ENCODE assay signal across 8 cellular contexts in the genomic region with DNA sequence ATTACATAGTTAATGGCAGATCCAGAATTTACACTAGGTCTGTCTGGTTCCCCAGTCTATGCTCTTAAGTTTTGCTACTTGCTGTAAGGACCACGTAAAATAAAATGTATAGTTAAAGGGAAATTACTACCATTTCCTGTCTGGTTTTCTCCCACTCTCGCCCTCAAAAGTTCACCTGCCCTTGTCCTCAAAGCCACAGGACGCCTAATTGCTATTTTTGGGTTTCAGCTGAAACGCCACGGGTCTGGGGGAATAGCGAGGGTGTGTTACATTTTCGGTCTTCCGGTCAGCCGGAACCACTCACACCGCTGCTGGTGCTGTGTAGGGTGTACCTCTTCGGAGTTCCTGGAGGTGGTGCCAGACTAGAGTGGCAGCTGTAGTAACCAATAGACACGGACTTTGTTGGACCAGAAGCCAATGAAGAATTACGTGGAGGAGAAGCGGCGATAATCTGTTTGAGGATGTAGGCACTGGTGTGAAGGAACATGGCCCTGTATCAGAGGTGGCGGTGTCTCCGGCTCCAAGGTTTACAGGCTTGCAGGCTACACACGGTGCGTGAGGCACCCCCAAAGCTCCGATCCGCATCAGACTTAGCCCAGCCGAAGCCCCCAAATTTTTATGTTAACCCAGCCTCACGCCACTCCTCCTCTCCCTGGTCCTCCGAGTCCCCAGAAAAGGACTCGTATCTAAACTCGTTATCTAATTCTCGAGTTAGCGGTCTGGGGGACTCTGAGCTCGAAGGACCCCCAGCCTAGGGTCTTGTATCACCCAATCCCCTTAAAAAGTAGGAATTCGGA. TPM values are rescaled to one million over a fixed set of nuclear protein-coding genes. Genes with fewer than 3 reads are reported as not detected.
DNase-seq lines count a peak whose midpoint lies in the region; ATAC-seq and TF ChIP-seq lines count a peak whose summit lies in the region.

A gene with protein sequence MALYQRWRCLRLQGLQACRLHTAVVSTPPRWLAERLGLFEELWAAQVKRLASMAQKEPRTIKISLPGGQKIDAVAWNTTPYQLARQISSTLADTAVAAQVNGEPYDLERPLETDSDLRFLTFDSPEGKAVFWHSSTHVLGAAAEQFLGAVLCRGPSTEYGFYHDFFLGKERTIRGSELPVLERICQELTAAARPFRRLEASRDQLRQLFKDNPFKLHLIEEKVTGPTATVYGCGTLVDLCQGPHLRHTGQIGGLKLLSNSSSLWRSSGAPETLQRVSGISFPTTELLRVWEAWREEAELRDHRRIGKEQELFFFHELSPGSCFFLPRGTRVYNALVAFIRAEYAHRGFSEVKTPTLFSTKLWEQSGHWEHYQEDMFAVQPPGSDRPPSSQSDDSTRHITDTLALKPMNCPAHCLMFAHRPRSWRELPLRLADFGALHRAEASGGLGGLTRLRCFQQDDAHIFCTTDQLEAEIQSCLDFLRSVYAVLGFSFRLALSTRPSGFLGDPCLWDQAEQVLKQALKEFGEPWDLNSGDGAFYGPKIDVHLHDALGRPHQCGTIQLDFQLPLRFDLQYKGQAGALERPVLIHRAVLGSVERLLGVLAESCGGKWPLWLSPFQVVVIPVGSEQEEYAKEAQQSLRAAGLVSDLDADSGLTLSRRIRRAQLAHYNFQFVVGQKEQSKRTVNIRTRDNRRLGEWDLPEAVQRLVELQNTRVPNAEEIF (plus strand): TSS at position 454 of the 797 bp plus-strand sequence. CDS start 32 bp downstream, at position 486.

- H3K27ac Mint-ChIP-seq in T-helper 17 cell: peak within 1 kb of the TSS; percentile 99

- H3K4me3 Mint-ChIP-seq in T-helper 17 cell: peak within 1 kb of the TSS; percentile 96

- TF ChIP-seq POLR2A in uterus (IDR thresholded peaks at IDR 0.05): peak; percentile 50 to 68

- no peaks in the 10 kb centered on the region for H3K27me3 ChIP-seq in right cardiac atrium (ENCODE audit: control insufficient read depth, insufficient read depth)
- no peaks in the 10 kb centered on the region for H3K27me3 ChIP-seq in uterus

- no peaks in the 10 kb centered on the region for H3K36me3 ChIP-seq in uterus

- DNase-seq in NCI-H1694 treated with DMSO at 0.1 percent for 48 hours (lab: John Stamatoyannopoulos, UW): peak; percentile 99
- DNase-seq in T-helper 17 cell: peak; percentile 68 to 89 (median 82)
- DNase-seq in anterior cingulate cortex (lab: John Stamatoyannopoulos, UW): peak; percentile 30 to 97 (median 86)
- DNase-seq in right cardiac atrium: peak; percentile 92 to 95 (median 94)
- peak; percentile 94 for DNase-seq in pulmonary artery endothelial cell (ENCODE audit: low read depth, low spot score)
- DNase-seq in uterus: peak; percentile 94 to 98

- peak; percentile 7 to 67 (median 33) for TF ChIP-seq CTCF in uterus (IDR thresholded peaks at IDR 0.05)

- intact Hi-C loops in right cardiac atrium (cut with DNase I): no loop called here
- intact Hi-C loops in uterus (cut with DNase I; ENCODE audit: low total_unique reads): no loop called here

- H3K4me3 ChIP-seq in right cardiac atrium (ENCODE audit: low read length) (peak within 1 kb of the TSS; percentile 78), uterus (peak within 1 kb of the TSS; percentile 62 to 66)

- H3K4me1 ChIP-seq in right cardiac atrium (ENCODE audit: control insufficient read depth, insufficient read depth, low read length) (peaks cover 5% of the 10 kb centered on the region), uterus (no peaks in the 10 kb centered on the region)

- WGBS in right cardiac atrium: under 1% methylated on average over 30 of the region's 30 CpGs

- H3K27ac ChIP-seq in right cardiac atrium (ENCODE audit: low read length) (peak within 1 kb of the TSS; percentile 74), uterus (peak within 1 kb of the TSS; percentile 73 to 79)

- peaks cover 19% of the 10 kb centered on the region for H3K4me1 Mint-ChIP-seq in T-helper 17 cell

- H3K27me3 Mint-ChIP-seq in T-helper 17 cell: no peaks in the 10 kb centered on the region

- ATAC-seq in GM18498 (IDR thresholded peaks at IDR 0.05; ENCODE audit: unreplicated experiment) (peak; percentile 99), HG02885 (IDR thresholded peaks at IDR 0.05; ENCODE audit: poor library complexity, unreplicated experiment) (peak; percentile 100), T-helper 17 cell (peak; percentile 100), right cardiac atrium (peak; percentile 100)

- H3K36me3 Mint-ChIP-seq in T-helper 17 cell (ENCODE audit: low read depth): peaks cover 6% of the 10 kb centered on the region

- H3K9me3 ChIP-seq in T-helper 17 cell (ENCODE audit: control insufficient read depth, low read length, poor library complexity, severe bottlenecking) (no peaks in the 10 kb centered on the region), right cardiac atrium (ENCODE audit: control insufficient read depth, low read length) (no peaks in the 10 kb centered on the region), uterus (no peaks in the 10 kb centered on the region)

RNA-seq across cellular contexts. Expression of the gene that starts here (rescaled TPM):
- total RNA-seq in T-helper 17 cell (10 to 100 TPM; 28.5 to 32.9 TPM), right cardiac atrium (10 to 100 TPM; 15.1 to 23.2 (median 22.1) TPM), pulmonary artery endothelial cell (14.4 and 36.2 TPM in 2 replicates), uterus (10 to 100 TPM in 2 of 4 donors, 1 to 10 TPM in 2; 4.6 to 22.6 (median 10.2) TPM)
- 20.0 TPM for polyA plus RNA-seq in right cardiac atrium

Comparison
In these comparisons a context has a peak if more than half of its experiments do, and no peak if none do; other contexts are left out.
1. Peak in every context shown above with its lines: DNase-seq, ATAC-seq, H3K4me3 ChIP-seq and H3K27ac ChIP-seq.